ENCODE assay signal across 20 cellular contexts in genomic region chr15:99562238-99562637, GRCh38. TPM values are rescaled to one million over a fixed set of nuclear protein-coding genes. Genes with fewer than 3 reads are reported as not detected.
DNase-seq lines count a peak whose midpoint lies in the region; ATAC-seq and TF ChIP-seq lines count a peak whose summit lies in the region.
"Had no signal": no experiment of that assay in that cellular context is flagged by ENCODE, and none has a peak within 500 bp of the region (broad histone marks: within the 10 kb centered on the region; RNA-seq: fewer than 3 reads in every experiment).

No MANE protein-coding gene starts in this region.

- ATAC-seq in stimulated activated naive CD8-positive, alpha-beta T cell treated with anti-CD3 and anti-CD28 coated beads, Interleukin-15, Interleukin-2, amounts not matched to agents 100 U/mL and 50 U/mL, for 24 hours = no peak
- ATAC-seq in activated B cell treated with CpG ODN at 0.5 μM for 24 hours (ENCODE audit: low read depth) (no peak), HG03457 (IDR thresholded peaks at IDR 0.05; ENCODE audit: unreplicated experiment) (no peak)
- ATAC-seq: GM12878, GM23338, HCT116 had no signal

- TF ChIP-seq CTCF in NB4 (IDR thresholded peaks at IDR 0.05; ENCODE audit: low read depth, low read length) = no peak
- no peak for TF ChIP-seq CTCF in activated B cell treated with CpG ODN at 0.5 μM for 24 hours (IDR thresholded peaks at IDR 0.05)
- no peak for TF ChIP-seq CTCF in lower leg skin (IDR thresholded peaks at IDR 0.05)

- no peak overlapping the region for H3K4me3 Mint-ChIP-seq in stimulated activated naive CD8-positive, alpha-beta T cell treated with anti-CD3 and anti-CD28 coated beads, Interleukin-15, Interleukin-2, amounts not matched to agents 100 ng/mL and 50 ng/mL, for 24 hours
- no peak overlapping the region for H3K4me3 Mint-ChIP-seq in activated B cell treated with CpG ODN at 0.5 μM for 24 hours
- H3K4me3 Mint-ChIP-seq: GM23338 had no signal

- H3K4me1 Mint-ChIP-seq in stimulated activated naive CD8-positive, alpha-beta T cell treated with anti-CD3 and anti-CD28 coated beads, Interleukin-15, Interleukin-2, amounts not matched to agents 100 ng/mL and 50 ng/mL, for 24 hours (ENCODE audit: low read depth) = peaks cover 19% of the 10 kb centered on the region
- peaks cover 30% of the 10 kb centered on the region for H3K4me1 Mint-ChIP-seq in activated B cell treated with CpG ODN at 0.5 μM for 24 hours

- H3K9me3 Mint-ChIP-seq in stimulated activated naive CD8-positive, alpha-beta T cell treated with anti-CD3 and anti-CD28 coated beads, Interleukin-15, Interleukin-2, amounts not matched to agents 100 ng/mL and 50 ng/mL, for 24 hours = no peaks in the 10 kb centered on the region
- no peaks in the 10 kb centered on the region for H3K9me3 Mint-ChIP-seq in activated B cell treated with CpG ODN at 0.5 μM for 24 hours
- H3K9me3 Mint-ChIP-seq: GM23338 had no signal

- POLR2A ChIA-PET in activated B cell treated with CpG ODN at 0.5 μM for 24 hours (lab: Charles Lee) = interaction anchor here (8.1 to 8.5 kb wide), 2 partner anchors 49 to 59 kb away, joined by 157 to 247 read pairs; no protein-coding TSS in a partner anchor

- CTCF ChIA-PET in activated B cell treated with CpG ODN at 0.5 μM for 24 hours (lab: Charles Lee) = no interaction called here

- no peak for TF ChIP-seq POLR2A in NB4 (IDR thresholded peaks at IDR 0.05; ENCODE audit: extremely low read depth, insufficient read length)
- TF ChIP-seq POLR2A in lower leg skin (IDR thresholded peaks at IDR 0.05) = no peak

- H3K4me3 ChIP-seq in NB4 (ENCODE audit: low read depth, low read length) (no peak overlapping the region), lower leg skin (ENCODE audit: low read depth, poor library complexity, severe bottlenecking) (no peak overlapping the region)
- H3K4me3 ChIP-seq: GM12878, GM23338, MG63 had no signal

- intact Hi-C loops in activated B cell treated with CpG ODN at 0.5 μM for 24 hours (cut with micrococcal nuclease) = loop anchor here (10.0 kb wide), 1 partner anchor 157 kb away; no protein-coding TSS in a partner anchor
- intact Hi-C loops in lower leg skin (cut with DNase I; ENCODE audit: low total_unique reads) = no loop called here

- no peaks in the 10 kb centered on the region for H3K27me3 Mint-ChIP-seq in stimulated activated naive CD8-positive, alpha-beta T cell treated with anti-CD3 and anti-CD28 coated beads, Interleukin-15, Interleukin-2, amounts not matched to agents 100 ng/mL and 50 ng/mL, for 24 hours
- H3K27me3 Mint-ChIP-seq in activated B cell treated with CpG ODN at 0.5 μM for 24 hours = no peaks in the 10 kb centered on the region

- H3K27ac Mint-ChIP-seq in stimulated activated naive CD8-positive, alpha-beta T cell treated with anti-CD3 and anti-CD28 coated beads, Interleukin-15, Interleukin-2, amounts not matched to agents 100 ng/mL and 50 ng/mL, for 24 hours = peak overlapping the region; percentile 54
- H3K27ac Mint-ChIP-seq in activated B cell treated with CpG ODN at 0.5 μM for 24 hours = peak overlapping the region; percentile 43
- H3K27ac Mint-ChIP-seq: GM23338 had no signal

- no peaks in the 10 kb centered on the region for H3K36me3 Mint-ChIP-seq in stimulated activated naive CD8-positive, alpha-beta T cell treated with anti-CD3 and anti-CD28 coated beads, Interleukin-15, Interleukin-2, amounts not matched to agents 100 ng/mL and 50 ng/mL, for 24 hours (ENCODE audit: low read depth)
- H3K36me3 Mint-ChIP-seq in activated B cell treated with CpG ODN at 0.5 μM for 24 hours (ENCODE audit: low read depth) = peaks cover 8% of the 10 kb centered on the region

- DNase-seq in stimulated activated naive CD8-positive, alpha-beta T cell treated with anti-CD3 and anti-CD28 coated beads, Interleukin-15, Interleukin-2, amounts not matched to agents 100 U/mL and 50 U/mL, for 24 hours = no peak
- DNase-seq in NB4 (ENCODE audit: low read depth) (peak; percentile 60), activated B cell treated with CpG ODN at 0.5 μM for 24 hours (no peak), NCI-H146 (lab: John Stamatoyannopoulos, UW) (no peak), OCI-M2 (lab: John Stamatoyannopoulos, UW; ENCODE audit: unreplicated experiment) (no peak), lower leg skin (ENCODE audit: low spot score in 2 of 2) (no peak)
- DNase-seq: COR-L47, KG1, MG63, NCI-H1092 treated with DMSO at 0.1 percent for 48 hours, NCI-H1694, NCI-H226, NCI-H524 treated with DMSO at 0.1 percent for 48 hours, SHP77, SK-N-SH had no signal

- 80 to 85% methylated on average over 2 of the region's 2 CpGs for WGBS in lower leg skin, 2 donors

RNA-seq across cellular contexts. Expression of gene MEF2A, which starts 3.5 kb away (rescaled TPM):
- total RNA-seq in activated B cell treated with CpG ODN at 0.5 μM for 24 hours (75.7 and 88.3 TPM in 2 replicates), lower leg skin (100 to 1,000 TPM in 2 of 4 donors, 10 to 100 TPM in 2; 71.9 to 126 (median 103) TPM)
